Comparison of ENCODE assay signal across 15 cellular contexts in genomic region chr12:15208140-15208539, GRCh38. TPM values are rescaled to one million over a fixed set of nuclear protein-coding genes. Genes with fewer than 3 reads are reported as not detected.
DNase-seq lines count a peak whose midpoint lies in the region; ATAC-seq and TF ChIP-seq lines count a peak whose summit lies in the region.
"Had no signal": no experiment of that assay in that cellular context is flagged by ENCODE, and none has a peak within 500 bp of the region (broad histone marks: within the 10 kb centered on the region; RNA-seq: fewer than 3 reads in every experiment).

No MANE protein-coding gene starts in this region.

- POLR2A ChIA-PET in BJ (lab: Charles Lee), result no interaction called here

- H3K4me1 ChIP-seq in adipocyte (ENCODE audit: control insufficient read depth, insufficient read depth, low read length), result peaks cover 47% of the 10 kb centered on the region
- H3K4me1 ChIP-seq in osteoblast (ENCODE audit: insufficient read depth, low read length), result peaks cover 8% of the 10 kb centered on the region
- H3K4me1 ChIP-seq: SJSA1 had no signal

- H3K4me2 ChIP-seq in osteoblast (ENCODE audit: insufficient read depth, low read length), result no peak overlapping the region

- DNase-seq in BJ (ENCODE audit: low read depth) (no peak), adipocyte (ENCODE audit: low read depth) (peak; percentile 24), fibroblast of villous mesenchyme (ENCODE audit: low read depth) (no peak), osteoblast (ENCODE audit: insufficient read length, low spot score, missing footprints) (no peak), H7 (no peak), mesenteric fat pad (ENCODE audit: low spot score) (no peak), NCI-H2227 (lab: John Stamatoyannopoulos, UW; ENCODE audit: unreplicated experiment) (no peak)
- DNase-seq: activated CD4-positive, alpha-beta memory T cell treated with anti-CD3 and anti-CD28 coated beads for 36 hours; CD4-positive, CD25-positive, alpha-beta regulatory T cell; erythroblast; NCI-H345; stimulated activated naive B cell treated with anti-CD40 and anti-IgM and Interleukin-4, amounts not matched to agents 10 μg/mL and 1 μg/mL and 100 μg/mL, for 72 hours had no signal

- H4K20me1 ChIP-seq in osteoblast (ENCODE audit: insufficient read depth, low read length), result no peaks in the 10 kb centered on the region

- H3K9me3 ChIP-seq in adipocyte (ENCODE audit: control insufficient read depth, low read length) (no peaks in the 10 kb centered on the region), osteoblast (ENCODE audit: low read depth, low read length) (no peaks in the 10 kb centered on the region)
- H3K9me3 ChIP-seq: SJSA1 had no signal

- H3K36me3 ChIP-seq in BJ (ENCODE audit: control insufficient read depth, insufficient read depth, low read length) (no peaks in the 10 kb centered on the region), adipocyte (ENCODE audit: control insufficient read depth, insufficient read depth, low read length, severe bottlenecking) (no peaks in the 10 kb centered on the region), osteoblast (ENCODE audit: insufficient read depth, low read length) (no peaks in the 10 kb centered on the region), H7 (replicated peaks; ENCODE audit: control insufficient read depth, insufficient read depth, low read length) (no peaks in the 10 kb centered on the region)
- H3K36me3 ChIP-seq: SJSA1 had no signal

- no peaks in the 10 kb centered on the region for H3K79me2 ChIP-seq in osteoblast (ENCODE audit: insufficient read depth, low read length)

- H3K4me3 ChIP-seq in BJ (ENCODE audit: low read depth, low read length) (no peak overlapping the region), adipocyte (ENCODE audit: low read length) (no peak overlapping the region), fibroblast of villous mesenchyme (ENCODE audit: low read depth, low read length) (no peak overlapping the region), osteoblast (ENCODE audit: insufficient read depth, low read length) (no peak overlapping the region), H7 (ENCODE audit: insufficient read depth, low read depth, low read length) (no peak overlapping the region)
- H3K4me3 ChIP-seq: SJSA1 had no signal

- CTCF ChIA-PET in BJ (lab: Yijun Ruan, JAX), result interaction anchor here (2.7 kb wide), 1 partner anchor 13 kb away, joined by 14 read pairs; the partner anchor contains the start of gene RERG

- peak; percentile 38 for TF ChIP-seq CTCF in BJ (IDR thresholded peaks at IDR 0.05; ENCODE audit: insufficient read depth, low read depth, low read length)
- peak; percentile 43 for TF ChIP-seq CTCF in fibroblast of villous mesenchyme (IDR thresholded peaks at IDR 0.05; ENCODE audit: insufficient read depth, low read depth, low read length)
- TF ChIP-seq CTCF in osteoblast (IDR thresholded peaks at IDR 0.05; ENCODE audit: extremely low read depth, low read depth, low read length), result peak; percentile 35

- no peak overlapping the region for H3K9ac ChIP-seq in adipocyte (ENCODE audit: low read length)

- no peak overlapping the region for H3K27ac ChIP-seq in osteoblast (ENCODE audit: low read depth, low read length)
- H3K27ac ChIP-seq: SJSA1 had no signal

- peaks cover 1% of the 10 kb centered on the region; the same call in 1 of the 2 replicates for H3K27me3 ChIP-seq in BJ (ENCODE audit: control insufficient read depth, insufficient read depth, low read length)
- H3K27me3 ChIP-seq in adipocyte (replicated peaks; ENCODE audit: control insufficient read depth, insufficient read depth, low read length), result no peaks in the 10 kb centered on the region
- H3K27me3 ChIP-seq in osteoblast (ENCODE audit: insufficient read depth, low read length), result no peaks in the 10 kb centered on the region
- H3K27me3 ChIP-seq in H7 (ENCODE audit: control insufficient read depth, insufficient read depth, low read length), result no peaks in the 10 kb centered on the region
- H3K27me3 ChIP-seq: SJSA1 had no signal

- H2AFZ ChIP-seq in osteoblast (ENCODE audit: low read length), result no peak overlapping the region

- ATAC-seq in GM18858 (IDR thresholded peaks at IDR 0.05; ENCODE audit: unreplicated experiment), result no peak
- ATAC-seq: stimulated activated naive B cell treated with anti-CD40 and anti-IgM and Interleukin-4, amounts not matched to agents 10 μg/mL and 1 μg/mL and 100 μg/mL, for 72 hours had no signal

RNA-seq across cellular contexts. Expression of gene RERG, which starts 13.1 kb away (rescaled TPM):
- polyA plus RNA-seq in BJ (2011; rRNA removed), result 0.04 TPM in 1 of 2 replicates, not detected in the other
- polyA minus RNA-seq in BJ (2011; rRNA and poly(A)+ RNA removed), result not detected in 2 replicates
- total RNA-seq in fibroblast of villous mesenchyme (under 0.01 and 0.64 TPM in 2 replicates), osteoblast (0.29 TPM in 1 of 2 replicates, not detected in the other), mesenteric fat pad (15.9 TPM)
- not detected in 2 replicates for total RNA-seq in H7 (2014; rRNA removed; shearing (Covaris generic))
- total RNA-seq: activated CD4-positive, alpha-beta memory T cell treated with anti-CD3 and anti-CD28 coated beads for 36 hours; CD4-positive, CD25-positive, alpha-beta regulatory T cell; mononuclear cell; SJSA1 had no signal
- polyA plus RNA-seq: CD4-positive, CD25-positive, alpha-beta regulatory T cell had no signal

Comparison
In these comparisons a context has a peak if more than half of its experiments do, and no peak if none do; other contexts are left out.
1. RNA of gene RERG, which starts 13.1 kb away (total RNA-seq): 15.9 TPM in mesenteric fat pad (single experiment); not detected in H7, under 0.01 to 0.64 TPM in fibroblast of villous mesenchyme and 0.29 TPM in osteoblast; every median in the first group is over 10 times any median in the second.
2. Peak in every context shown above with its lines, with median percentiles within 50 percentile points of each other: CTCF ChIP-seq.